8 cellular contexts compared by ENCODE assay signal in genomic region chr13:19862511-19863313, GRCh38. TPM values are rescaled to one million over a fixed set of nuclear protein-coding genes. Genes with fewer than 3 reads are reported as not detected.
DNase-seq lines count a peak whose midpoint lies in the region; ATAC-seq and TF ChIP-seq lines count a peak whose summit lies in the region.

No MANE protein-coding gene starts in this region.

- intact Hi-C loops in testis (cut with DNase I; ENCODE audit: low total_unique reads) = loop anchor here (5.0 kb wide), 1 partner anchor 95 kb away; the partner anchor contains the start of gene ZMYM2

- H2AFZ ChIP-seq in OCI-LY1 (ENCODE audit: low read length) = no peak overlapping the region; the same call in 1 of the 2 replicates

- H3K4me1 ChIP-seq in HEK293 (ENCODE audit: control insufficient read depth, insufficient read depth, low read length) (0 out of 2 replicates have a peak, but pooled peaks cover 3% of the 10 kb centered on the region), OCI-LY1 (ENCODE audit: insufficient read depth, low read length, severe bottlenecking) (peaks cover 23% of the 10 kb centered on the region), foreskin keratinocyte (peaks cover 5% of the 10 kb centered on the region), neutrophil (ENCODE audit: control insufficient read depth in 1 of 2, insufficient read depth in 1 of 2, low read depth in 1 of 2, low read length in 1 of 2) (peaks cover 25 to 27% of the 10 kb centered on the region in 2 experiments), testis (peaks cover 14% of the 10 kb centered on the region)

- H3K27me3 ChIP-seq in OCI-LY1 (ENCODE audit: insufficient read depth, low read length) (no peaks in the 10 kb centered on the region), foreskin keratinocyte (no peaks in the 10 kb centered on the region), neutrophil (no peaks in the 10 kb centered on the region), testis (no peaks in the 10 kb centered on the region)

- H3K27ac ChIP-seq in HEK293 (ENCODE audit: extremely low read depth, low read depth, low read length) (peak overlapping the region; percentile 94), OCI-LY1 (ENCODE audit: low read depth, low read length, poor library complexity, severe bottlenecking) (peak overlapping the region; percentile 71), foreskin keratinocyte (peak overlapping the region; percentile 89), neutrophil (peak overlapping the region; percentile 93), testis (peak overlapping the region; percentile 98 to 100)

- peak overlapping the region; percentile 61 for H3K4me3 ChIP-seq in HEK293 (ENCODE audit: low read depth, low read length)
- peak overlapping the region; percentile 84 for H3K4me3 ChIP-seq in OCI-LY1 (ENCODE audit: low read depth, low read length, poor library complexity, severe bottlenecking)
- H3K4me3 ChIP-seq in neutrophil (ENCODE audit: low read depth in 1 of 2, low read length in 1 of 2) = peak overlapping the region; percentile 93 to 98
- H3K4me3 ChIP-seq in testis = peak overlapping the region; percentile 87 to 96

- POLR2A ChIA-PET in HEK293 (lab: Yijun Ruan, JAX) = interaction anchor here (0.9 to 1.8 kb wide), 8 partner anchors 9 to 229 kb away, joined by 3 to 20 read pairs (median 4); partner anchors contain the start of gene MPHOSPH8

- TF ChIP-seq POLR2A in testis (IDR thresholded peaks at IDR 0.05) = no peak

- 0 to 1% methylated on average over 41 to 47 of the region's 65 CpGs for WGBS in testis, 2 donors

- ATAC-seq in foreskin keratinocyte = no peak

- H3F3A ChIP-seq in OCI-LY1 (ENCODE audit: insufficient read depth, low read length) = no peaks in the 10 kb centered on the region

- no peaks in the 10 kb centered on the region for H3K9me2 ChIP-seq in OCI-LY1 (ENCODE audit: low read depth, low read length)

- CTCF ChIA-PET in HEK293 (lab: Yijun Ruan, JAX) = interaction anchor here (1.4 kb wide), 1 partner anchor 99 kb away, joined by 3 read pairs; no protein-coding TSS in a partner anchor

- TF ChIP-seq CTCF in HEK293 (tag by site-specific recombination; IDR thresholded peaks at IDR 0.05) (no peak), OCI-LY1 (IDR thresholded peaks at IDR 0.05; ENCODE audit: low read length) (no peak), foreskin keratinocyte (conservative IDR thresholded peaks at IDR 0.05) (no peak), neutrophil (IDR thresholded peaks at IDR 0.05) (no peak), testis (IDR thresholded peaks at IDR 0.05) (no peak)

- peaks cover 21% of the 10 kb centered on the region for H3K79me2 ChIP-seq in OCI-LY1 (ENCODE audit: insufficient read depth, low read length)

- H3K36me3 ChIP-seq in HEK293 (ENCODE audit: control insufficient read depth in 2 of 2, insufficient read depth in 1 of 2, low read length in 2 of 2) (peaks cover 10 to 26% of the 10 kb centered on the region in 2 experiments; a peak in 2 of 3 replicates), OCI-LY1 (ENCODE audit: insufficient read depth, low read length) (peaks cover 23% of the 10 kb centered on the region), neutrophil (no peaks in the 10 kb centered on the region), testis (ENCODE audit: low read depth, missing control alignments) (no peaks in the 10 kb centered on the region)

- H4K20me1 ChIP-seq in OCI-LY1 (ENCODE audit: insufficient read depth, low read length) = no peaks in the 10 kb centered on the region

- DNase-seq in ELF-1 (ENCODE audit: low read depth, low spot score) (peak; percentile 41), foreskin keratinocyte (peak; percentile 7 to 37), testis (peak; percentile 52), NCI-H187 treated with DMSO at 0.1 percent for 48 hours (lab: John Stamatoyannopoulos, UW) (no peak)
- DNase-seq in activated effector memory CD4-positive, alpha-beta T cell treated with Interleukin-2 at 50 U/mL for 16 hours = peak; percentile 35

- H3K9me3 ChIP-seq in HEK293 (ENCODE audit: control insufficient read depth, insufficient read depth, low read depth, low read length) (no peaks in the 10 kb centered on the region), OCI-LY1 (ENCODE audit: low read length) (no peaks in the 10 kb centered on the region), neutrophil (no peaks in the 10 kb centered on the region), testis (no peaks in the 10 kb centered on the region)

- peak overlapping the region; percentile 88 for H3K9ac ChIP-seq in OCI-LY1 (ENCODE audit: low read length)

- peak overlapping the region; percentile 75 for H3K4me2 ChIP-seq in OCI-LY1 (ENCODE audit: low read length)

TF ChIP-seq in HEK293, 187 proteins besides CTCF, POLR2A, EP300 and RAD21 (continues in another document):
- 0 out of 2 replicates have a peak, but pooled peaks have one; percentile 24 for TF ChIP-seq ZNF2 (tag by site-specific recombination; IDR thresholded peaks at IDR 0.05)
- no peak for TF ChIP-seq ZNF184 (tag by site-specific recombination; IDR thresholded peaks at IDR 0.05)
- TF ChIP-seq SETDB1 (IDR thresholded peaks at IDR 0.05; ENCODE audit: insufficient read length, low read length) = no peak
- no peak for TF ChIP-seq PRDM2 (tag by site-specific recombination; IDR thresholded peaks at IDR 0.05; ENCODE audit: borderline replicate concordance)
- no peak for TF ChIP-seq ZNF426 (tag by site-specific recombination; IDR thresholded peaks at IDR 0.05)
- no peak for TF ChIP-seq ZFP41 (tag by site-specific recombination; IDR thresholded peaks at IDR 0.05; ENCODE audit: borderline replicate concordance)
- TF ChIP-seq ZBTB26 (tag by site-specific recombination; optimal IDR thresholded peaks at IDR 0.05) = no peak
- TF ChIP-seq ZNF473 (tag by site-specific recombination; IDR thresholded peaks at IDR 0.05) = no peak
- TF ChIP-seq ZBTB8A (tag by site-specific recombination; IDR thresholded peaks at IDR 0.05) = peak; percentile 56
- TF ChIP-seq GLIS1 (tag by site-specific recombination; IDR thresholded peaks at IDR 0.05) = no peak

RNA-seq across cellular contexts. Expression of gene ZMYM5, which starts 0.7 kb away (rescaled TPM):
- total RNA-seq in foreskin keratinocyte = 7.9 and 9.2 TPM in 2 replicates
- polyA plus RNA-seq in foreskin keratinocyte = 5.5 and 5.8 TPM in 2 replicates
- 10 to 100 TPM; 29.5 to 37.1 TPM for total RNA-seq in testis
- 29.4 TPM for polyA plus RNA-seq in testis (ENCODE audit: insufficient read depth, low read depth, low replicate concordance)
